In the genomic region with DNA sequence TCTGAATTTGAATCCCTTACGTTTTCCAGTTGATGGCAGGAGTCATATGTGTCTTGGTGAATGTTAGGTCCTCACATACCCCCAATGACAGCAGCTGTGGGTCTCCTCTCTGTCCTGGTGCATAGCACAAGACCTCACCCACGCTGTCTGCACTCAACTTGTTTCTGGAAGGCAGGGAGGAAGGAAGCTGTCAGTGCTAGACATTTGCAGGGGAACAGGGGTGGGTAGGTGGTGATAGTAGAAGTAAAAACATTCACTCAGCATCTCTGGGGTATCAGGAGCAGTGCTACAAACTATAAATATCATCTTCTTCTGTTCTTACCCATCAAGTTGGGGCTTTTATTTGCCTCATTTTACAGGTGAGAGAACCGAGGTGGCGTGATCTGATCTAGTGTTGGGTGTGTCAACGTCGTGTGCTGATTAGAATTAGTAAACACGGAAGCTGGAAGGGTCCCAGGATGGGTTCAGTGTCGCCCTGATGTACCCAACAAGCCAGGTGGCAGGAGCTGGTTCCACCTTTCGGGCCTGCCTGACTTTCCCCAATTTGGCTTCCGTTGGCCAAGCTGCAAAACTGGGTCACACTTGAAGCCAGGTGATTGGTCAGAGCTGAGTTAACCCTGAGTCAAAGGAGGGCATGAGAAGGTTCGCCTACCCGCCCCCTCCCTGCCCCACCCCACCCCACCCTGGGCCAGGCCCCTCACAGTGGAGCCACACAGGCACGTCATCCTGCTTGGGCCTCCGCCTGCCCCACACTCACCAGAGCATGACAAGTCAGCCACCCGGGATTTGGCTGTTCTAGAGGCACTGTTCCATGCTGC, we compare ENCODE assay signal across 9 cellular contexts. TPM values are rescaled to one million over a fixed set of nuclear protein-coding genes. Genes with fewer than 3 reads are reported as not detected.
DNase-seq lines count a peak whose midpoint lies in the region; ATAC-seq and TF ChIP-seq lines count a peak whose summit lies in the region.
"Had no signal": no experiment of that assay in that cellular context is flagged by ENCODE, and none has a peak within 500 bp of the region (broad histone marks: within the 10 kb centered on the region; RNA-seq: fewer than 3 reads in every experiment).

No MANE protein-coding gene starts in this region.

- H3K27ac ChIP-seq in transverse colon: peak overlapping the region; percentile 59 to 83 (median 73)
- no peak overlapping the region for H3K27ac ChIP-seq in brain microvascular endothelial cell
- H3K27ac ChIP-seq: SJSA1 had no signal

- WGBS in transverse colon (ENCODE audit: low coverage in 1 of 2), 2 donors: 46 to 60% methylated on average over 1 to 11 of the region's 15 CpGs

- H3K4me1 ChIP-seq in transverse colon: peaks cover 26 to 85% (median 67%) of the 10 kb centered on the region in 4 donors
- H3K4me1 ChIP-seq in HAP-1: 0 out of 2 replicates have a peak, but pooled peaks cover 3% of the 10 kb centered on the region

- H3K36me3 ChIP-seq in transverse colon (no peaks in the 10 kb centered on the region), HAP-1 (replicated peaks) (no peaks in the 10 kb centered on the region), brain microvascular endothelial cell (replicated peaks) (peaks cover 4% of the 10 kb centered on the region)

- no peak for TF ChIP-seq CTCF in transverse colon (IDR thresholded peaks at IDR 0.05)
- TF ChIP-seq CTCF in brain microvascular endothelial cell (IDR thresholded peaks at IDR 0.05; ENCODE audit: low read depth, low read length, missing control alignments): no peak

- H3K27me3 ChIP-seq in transverse colon (no peaks in the 10 kb centered on the region), HAP-1 (ENCODE audit: low read depth) (no peaks in the 10 kb centered on the region), brain microvascular endothelial cell (replicated peaks) (no peaks in the 10 kb centered on the region)
- H3K27me3 ChIP-seq: SJSA1 had no signal

- no peak for TF ChIP-seq POLR2A in erythroblast (IDR thresholded peaks at IDR 0.05; ENCODE audit: low read length)
- TF ChIP-seq POLR2A in transverse colon (IDR thresholded peaks at IDR 0.05): no peak

- H3K9me3 ChIP-seq in transverse colon (no peaks in the 10 kb centered on the region), HAP-1 (no peaks in the 10 kb centered on the region)
- H3K9me3 ChIP-seq: SJSA1 had no signal

- in situ Hi-C loops in transverse colon (cut with MboI; ENCODE audit: low pct_ligation_motif_present in 1 of 4, low pct_unique_long_range_greater_than_20kb in 1 of 4, low sequenced_read_pairs in 3 of 4) (loop anchor here in 2 of 4 donors (10.0 kb wide), 2 partner anchors 55 to 75 kb away; a partner anchor contains a TSS), HAP-1 (cut with MboI; ENCODE audit: low sequenced_read_pairs) (no loop called here), brain microvascular endothelial cell (cut with HindIII; ENCODE audit: low pct_ligation_motif_present, low sequenced_read_pairs) (no loop called here)

- no peak overlapping the region for H3K4me3 ChIP-seq in transverse colon
- H3K4me3 ChIP-seq in HAP-1: no peak overlapping the region
- no peak overlapping the region for H3K4me3 ChIP-seq in brain microvascular endothelial cell (ENCODE audit: low read depth, low read length)
- H3K4me3 ChIP-seq: SJSA1 had no signal

- no peak for DNase-seq in activated CD4-positive, CD25-positive, alpha-beta regulatory T cell (lab: John Stamatoyannopoulos, UW)
- peak; percentile 30 to 64 for DNase-seq in erythroblast (lab: John Stamatoyannopoulos, UW)
- DNase-seq in transverse colon: peak; percentile 77
- no peak for DNase-seq in HAP-1 (ENCODE audit: low spot score in 2 of 2)
- DNase-seq in brain microvascular endothelial cell: no peak

- peak; percentile 10 to 13 for ATAC-seq in activated CD4-positive, CD25-positive, alpha-beta regulatory T cell treated with anti-CD3 and anti-CD28 coated beads, Interleukin-2, amount 50 U/mL, for 24 hours
- ATAC-seq in HG03432 (IDR thresholded peaks at IDR 0.05; ENCODE audit: unreplicated experiment) (peak; percentile 65), HG03521 (IDR thresholded peaks at IDR 0.05; ENCODE audit: unreplicated experiment) (no peak)

- peak; percentile 42 for TF ChIP-seq EP300 in transverse colon (IDR thresholded peaks at IDR 0.05; ENCODE audit: low read depth)

- intact Hi-C loops in transverse colon (cut with DNase I; ENCODE audit: low total_unique reads): no loop called here

RNA-seq across cellular contexts. Expression of a gene that starts 15.8 kb away (rescaled TPM):
- total RNA-seq in transverse colon: 100 to 1,000 TPM; 125 to 252 (median 184) TPM

Comparison
In these comparisons a context has a peak if more than half of its experiments do, and no peak if none do; other contexts are left out.
1. DNase-seq: peak in erythroblast (2 of 2) and transverse colon (single experiment); none in activated CD4-positive, CD25-positive, alpha-beta regulatory T cell (0 of 4), HAP-1 (0 of 2) and brain microvascular endothelial cell (single experiment).